20 cellular contexts compared by ENCODE assay signal in genomic region chr3:159163656-159164055, GRCh38.
DNase-seq lines count a peak whose midpoint lies in the region; ATAC-seq, FAIRE-seq and TF ChIP-seq lines count a peak whose summit lies in the region.
"Had no signal": no experiment of that assay in that cellular context is flagged by ENCODE, and none has a peak within 500 bp of the region (broad histone marks: within the 10 kb centered on the region; RNA-seq: fewer than 3 reads in every experiment).

No MANE protein-coding gene starts in this region.

- H3K27me3 ChIP-seq in mucosa of rectum (ENCODE audit: control insufficient read depth in 2 of 2, insufficient read depth in 2 of 2, low read length in 2 of 2) = no peaks in the 10 kb centered on the region
- H3K27me3 ChIP-seq: Peyer's patch had no signal

- no peak for TF ChIP-seq POLR2A in H54 (IDR thresholded peaks at IDR 0.05; ENCODE audit: low read depth, low read length)

- peak; percentile 38 for FAIRE-seq in H54 (lab: Jason Lieb, UNC)
- FAIRE-seq: GM12892, GM19239 had no signal

- no peaks in the 10 kb centered on the region for H3K9me3 ChIP-seq in mucosa of rectum (ENCODE audit: control insufficient read depth in 2 of 2, low read length in 2 of 2)
- H3K9me3 ChIP-seq: HAP-1, Peyer's patch, SK-N-SH had no signal

- DNase-seq in H54 (ENCODE audit: insufficient read length, low spot score) (no peak), amniotic epithelial cell (ENCODE audit: low read depth) (peak; percentile 15), OCI-M1 (lab: John Stamatoyannopoulos, UW) (no peak)
- DNase-seq: DMS153, DND-41, NCI-H2029, NCI-H446, NCI-H524 treated with DMSO at 0.1 percent for 48 hours, NCI-H774, Peyer's patch, SK-N-SH had no signal

- no peak overlapping the region for H3K9ac ChIP-seq in mucosa of rectum (ENCODE audit: low read depth in 1 of 2, low read length in 2 of 2)
- H3K9ac ChIP-seq: GM23248, KMS-11, SK-N-SH had no signal

- peak overlapping the region; percentile 48 to 56 for H3K27ac ChIP-seq in mucosa of rectum (ENCODE audit: low read depth in 2 of 2, low read length in 2 of 2)
- H3K27ac ChIP-seq: GM23248, KMS-11, Peyer's patch had no signal

- no peaks in the 10 kb centered on the region for H3K36me3 ChIP-seq in mucosa of rectum (ENCODE audit: control insufficient read depth in 2 of 2, insufficient read depth in 2 of 2, low read length in 2 of 2)
- H3K36me3 ChIP-seq: HAP-1, Peyer's patch had no signal

- peaks cover 0 to 6% of the 10 kb centered on the region in 2 donors for H3K4me1 ChIP-seq in mucosa of rectum (ENCODE audit: control insufficient read depth in 2 of 2, insufficient read depth in 2 of 2, low read length in 2 of 2)
- H3K4me1 ChIP-seq: HAP-1, Peyer's patch had no signal

- no peak overlapping the region for H3K4me3 ChIP-seq in mucosa of rectum (ENCODE audit: low read length in 2 of 2)
- H3K4me3 ChIP-seq: GM23248, HAP-1, Peyer's patch had no signal

- peak; percentile 60 for ATAC-seq in esophagus mucosa
- no peak for ATAC-seq in GM19455 (IDR thresholded peaks at IDR 0.05; ENCODE audit: unreplicated experiment)
- no peak for ATAC-seq in HG03097 (IDR thresholded peaks at IDR 0.05; ENCODE audit: low FRiP score, unreplicated experiment)
